Comparison of ENCODE assay signal across 1 cellular context in genomic region chr5:35246928-35247644, GRCh38.
TF ChIP-seq lines count a peak whose summit lies in the region.

No MANE protein-coding gene starts in this region.

TF ChIP-seq in GM23338, 12 proteins besides CTCF, POLR2A, EP300 and RAD21 (continued from another document):
- TF ChIP-seq ZNF462 (CRISPR knock-in tag; IDR thresholded peaks at IDR 0.05): no peak
- TF ChIP-seq CREB1 (CRISPR knock-in tag; IDR thresholded peaks at IDR 0.05; ENCODE audit: low read depth): no peak
